Comparison of ENCODE assay signal across 1 cellular context in genomic region chr1:226993676-226994356, GRCh38.
TF ChIP-seq lines count a peak whose summit lies in the region.

No MANE protein-coding gene starts in this region.

TF ChIP-seq in IMR-90, 13 proteins besides CTCF, POLR2A, EP300 and RAD21 (continued from another document):
- TF ChIP-seq FOS (IDR thresholded peaks at IDR 0.05; ENCODE audit: low read depth, low read length) (no peak), MXI1 (IDR thresholded peaks at IDR 0.05; ENCODE audit: borderline replicate concordance, low read depth, low read length) (no peak), SMC3 (IDR thresholded peaks at IDR 0.05; ENCODE audit: low read depth, low read length) (no peak), MAZ (IDR thresholded peaks at IDR 0.05; ENCODE audit: borderline replicate concordance, low read depth, low read length) (no peak), NFE2L2 (IDR thresholded peaks at IDR 0.05; ENCODE audit: low read depth, low read length) (no peak), CEBPB (IDR thresholded peaks at IDR 0.05; ENCODE audit: low read depth, low read length) (no peak), RCOR1 (IDR thresholded peaks at IDR 0.05; ENCODE audit: insufficient replicate concordance, low read length) (no peak), MAFK (IDR thresholded peaks at IDR 0.05; ENCODE audit: low read depth, low read length) (no peak)
TF ChIP-seq in IMR-90: peak in this region for 0.
